8 cellular contexts compared by ENCODE assay signal in genomic region chr15:73927476-73928240, GRCh38. TPM values are rescaled to one million over a fixed set of nuclear protein-coding genes. Genes with fewer than 3 reads are reported as not detected.
DNase-seq lines count a peak whose midpoint lies in the region; ATAC-seq and TF ChIP-seq lines count a peak whose summit lies in the region.

No MANE protein-coding gene starts in this region.

- H3K27ac ChIP-seq in coronary artery, result peak overlapping the region; percentile 95 to 96
- peak overlapping the region; percentile 83 for H3K27ac ChIP-seq in lower lobe of right lung

- H3K4me3 ChIP-seq in NB4 (ENCODE audit: low read depth, low read length) (peak overlapping the region; percentile 28), coronary artery (peak overlapping the region; percentile 85), lower lobe of right lung (peak overlapping the region; percentile 64)

- peak; percentile 82 for DNase-seq in Daoy (ENCODE audit: low read depth)
- DNase-seq in NB4 (ENCODE audit: low read depth), result peak; percentile 70
- peak; percentile 75 to 80 for DNase-seq in activated CD4-positive, alpha-beta T cell treated with anti-CD3 and anti-CD28 coated beads for 4 hours
- DNase-seq in coronary artery (ENCODE audit: low spot score), result no peak
- DNase-seq in lower lobe of right lung, result peak; percentile 84
- DNase-seq in stimulated activated CD8-positive, alpha-beta memory T cell treated with anti-CD3 and anti-CD28 coated beads, Interleukin-12 subunit alpha, Interleukin-12 subunit beta, amount 100 ng/mL, for 1 hour (ENCODE audit: low read depth), result peak; percentile 53
- DNase-seq in GM19240 (ENCODE audit: insufficient read length, low spot score), result no peak

- H3K9me3 ChIP-seq in lower lobe of right lung, result no peaks in the 10 kb centered on the region

- peaks cover 57% of the 10 kb centered on the region for H3K4me1 ChIP-seq in lower lobe of right lung

- peaks cover 27% of the 10 kb centered on the region for H3K27me3 ChIP-seq in lower lobe of right lung (ENCODE audit: low read depth)

- peak; percentile 57 for TF ChIP-seq CTCF in NB4 (IDR thresholded peaks at IDR 0.05; ENCODE audit: low read depth, low read length)
- TF ChIP-seq CTCF in coronary artery (IDR thresholded peaks at IDR 0.05), result peak; percentile 37
- TF ChIP-seq CTCF in lower lobe of right lung (IDR thresholded peaks at IDR 0.05), result peak; percentile 49

- ATAC-seq in lower lobe of right lung (peak; percentile 85 to 90), GM21360 (IDR thresholded peaks at IDR 0.05; ENCODE audit: unreplicated experiment) (no peak)

- no peaks in the 10 kb centered on the region for H3K36me3 ChIP-seq in lower lobe of right lung

- no peak for TF ChIP-seq POLR2A in NB4 (IDR thresholded peaks at IDR 0.05; ENCODE audit: extremely low read depth, insufficient read length)

- intact Hi-C loops in lower lobe of right lung (cut with DNase I), result no loop called here

RNA-seq across cellular contexts. Expression of gene LOXL1, which starts 1.4 kb away (rescaled TPM):
- 125 and 161 TPM in 2 replicates for total RNA-seq in Daoy (2014; rRNA removed; shearing (Covaris generic))
- 7.6 TPM for total RNA-seq in lower lobe of right lung

RNA-seq across cellular contexts. Expression of gene TBC1D21, which starts 54.3 kb away (rescaled TPM):
- total RNA-seq in Daoy (2014; rRNA removed; shearing (Covaris generic)), result not detected in 2 replicates
- not detected for total RNA-seq in lower lobe of right lung

Comparison
In these comparisons a context has a peak if more than half of its experiments do, and no peak if none do; other contexts are left out.
1. DNase-seq: peak in Daoy (single experiment), NB4 (single experiment), activated CD4-positive, alpha-beta T cell treated with anti-CD3 and anti-CD28 coated beads for 4 hours (2 of 2), lower lobe of right lung (single experiment) and stimulated activated CD8-positive, alpha-beta memory T cell treated with anti-CD3 and anti-CD28 coated beads, Interleukin-12 subunit alpha, Interleukin-12 subunit beta, amount 100 ng/mL, for 1 hour (single experiment); none in coronary artery (single experiment) and GM19240 (single experiment).
2. H3K4me3 ChIP-seq: peak in every context shown above with its lines; median percentile 85 in coronary artery; 64 in lower lobe of right lung; 28 in NB4.
3. RNA of gene LOXL1, which starts 1.4 kb away (total RNA-seq): 125 to 161 TPM in Daoy; 7.6 TPM in lower lobe of right lung (single experiment); every median in the first group is over 10 times any median in the second.
4. Peak in every context shown above with its lines, with median percentiles within 50 percentile points of each other: CTCF ChIP-seq.